9 cellular contexts compared by ENCODE assay signal in the genomic region with DNA sequence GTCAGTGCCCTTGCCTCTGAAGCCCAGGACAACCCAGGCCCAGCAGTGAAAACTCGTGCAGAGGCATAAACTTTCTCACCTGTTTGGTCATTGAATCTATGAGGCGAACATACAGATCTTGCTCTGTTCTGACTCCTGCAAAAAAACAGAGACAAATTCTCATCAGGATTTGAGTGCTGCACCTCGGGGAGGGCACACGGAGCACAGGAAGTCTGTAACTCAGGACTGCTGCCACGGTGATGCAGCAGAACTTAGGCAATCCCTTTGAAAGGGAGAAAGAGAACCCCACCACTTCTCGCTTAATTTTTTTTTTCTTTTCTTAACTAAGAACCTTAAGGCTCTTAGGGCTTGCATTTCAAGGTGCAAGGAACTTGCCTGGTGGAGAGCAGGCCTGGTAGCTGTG. TPM values are rescaled to one million over a fixed set of nuclear protein-coding genes. Genes with fewer than 3 reads are reported as not detected.
DNase-seq lines count a peak whose midpoint lies in the region; ATAC-seq and TF ChIP-seq lines count a peak whose summit lies in the region.
"Had no signal": no experiment of that assay in that cellular context is flagged by ENCODE, and none has a peak within 500 bp of the region (broad histone marks: within the 10 kb centered on the region; RNA-seq: fewer than 3 reads in every experiment).

No MANE protein-coding gene starts in this region.

- H3K4me1 Mint-ChIP-seq in progenitor cell of endocrine pancreas (ENCODE audit: low read depth): peaks cover 15% of the 10 kb centered on the region

- no peaks in the 10 kb centered on the region for H3K9me3 Mint-ChIP-seq in progenitor cell of endocrine pancreas (ENCODE audit: low read depth)

- no peak overlapping the region for H3K9ac ChIP-seq in HUES48 (ENCODE audit: low read depth, low read length)

- no peaks in the 10 kb centered on the region for H3K9me3 ChIP-seq in HUES48 (ENCODE audit: control insufficient read depth, insufficient read depth, low read length)
- no peaks in the 10 kb centered on the region for H3K9me3 ChIP-seq in esophagus muscularis mucosa

- no peaks in the 10 kb centered on the region for H3K36me3 Mint-ChIP-seq in progenitor cell of endocrine pancreas (ENCODE audit: insufficient read depth)

- no peaks in the 10 kb centered on the region for H3K36me3 ChIP-seq in HUES48 (ENCODE audit: control insufficient read depth, insufficient read depth, low read length)
- H3K36me3 ChIP-seq in esophagus muscularis mucosa: no peaks in the 10 kb centered on the region

- peaks cover 54% of the 10 kb centered on the region for H3K4me1 ChIP-seq in HUES48 (ENCODE audit: control insufficient read depth, insufficient read depth, low read length)
- peaks cover 12 to 61% (median 56%) of the 10 kb centered on the region in 4 donors for H3K4me1 ChIP-seq in esophagus muscularis mucosa

- H3K27ac Mint-ChIP-seq in progenitor cell of endocrine pancreas: peak overlapping the region; percentile 80

- ATAC-seq in HG02852 (IDR thresholded peaks at IDR 0.05; ENCODE audit: unreplicated experiment) (no peak), HG03521 (IDR thresholded peaks at IDR 0.05; ENCODE audit: unreplicated experiment) (no peak), GM18517 (IDR thresholded peaks at IDR 0.05; ENCODE audit: unreplicated experiment) (no peak)
- ATAC-seq: HepG2 had no signal

- TF ChIP-seq POLR2A in esophagus muscularis mucosa (IDR thresholded peaks at IDR 0.05; ENCODE audit: low read depth): no peak

- no peak overlapping the region for H3K27ac ChIP-seq in HUES48 (ENCODE audit: low read depth, low read length)
- H3K27ac ChIP-seq in esophagus muscularis mucosa (replicated peaks in 1 of 4): peak overlapping the region in 2 of 4 donors; percentile 68 to 81

- WGBS in esophagus muscularis mucosa: 23% methylated on average over 6 of the region's 6 CpGs

- H3K4me3 Mint-ChIP-seq in progenitor cell of endocrine pancreas (ENCODE audit: low read depth): no peak overlapping the region

- intact Hi-C loops in esophagus muscularis mucosa (cut with DNase I): no loop called here

- H3K4me3 ChIP-seq in HUES48 (ENCODE audit: low read depth, low read length) (peak overlapping the region; percentile 61; the same call in 1 of the 2 replicates), esophagus muscularis mucosa (peak overlapping the region; percentile 58 to 69 (median 62))

- peaks cover 98% of the 10 kb centered on the region for H3K27me3 ChIP-seq in HUES48 (ENCODE audit: control insufficient read depth, insufficient read depth, low read length)
- H3K27me3 ChIP-seq in esophagus muscularis mucosa: peaks cover 4 to 99% (median 83%) of the 10 kb centered on the region in 4 donors

- peaks cover 70% of the 10 kb centered on the region for H3K27me3 Mint-ChIP-seq in progenitor cell of endocrine pancreas

- TF ChIP-seq CTCF in esophagus muscularis mucosa (IDR thresholded peaks at IDR 0.05) (no peak), progenitor cell of endocrine pancreas (IDR thresholded peaks at IDR 0.05; ENCODE audit: unreplicated experiment) (no peak)

- no peak for TF ChIP-seq EP300 in esophagus muscularis mucosa (IDR thresholded peaks at IDR 0.05)

- DNase-seq in DMS153 treated with DMSO at 0.1 percent for 48 hours (lab: John Stamatoyannopoulos, UW; ENCODE audit: unreplicated experiment) (peak; percentile 47), esophagus muscularis mucosa (ENCODE audit: extremely low spot score) (no peak), progenitor cell of endocrine pancreas (ENCODE audit: low spot score, unreplicated experiment) (no peak)

RNA-seq across cellular contexts. Expression of a gene that starts 2.0 kb away (rescaled TPM):
- total RNA-seq in esophagus muscularis mucosa (1 to 10 TPM; 2.9 to 7.3 (median 5.2) TPM), progenitor cell of endocrine pancreas (0.19 and 0.38 TPM in 2 replicates)
- total RNA-seq: HepG2, kidney epithelial cell had no signal
